ENCODE assay signal across 1 cellular context in genomic region chr14:89121961-89122675, GRCh38.
TF ChIP-seq lines count a peak whose summit lies in the region.

No MANE protein-coding gene starts in this region.

TF ChIP-seq in H1, 55 proteins besides CTCF, POLR2A, EP300 and RAD21:
- TF ChIP-seq YY1 (IDR thresholded peaks at IDR 0.05; ENCODE audit: low read depth, low read length) (peak; percentile 87), BACH1 (IDR thresholded peaks at IDR 0.05; ENCODE audit: low read length) (no peak)
TF ChIP-seq in H1: peak in this region for 1.
